Comparison of ENCODE assay signal across 8 cellular contexts in the genomic region with DNA sequence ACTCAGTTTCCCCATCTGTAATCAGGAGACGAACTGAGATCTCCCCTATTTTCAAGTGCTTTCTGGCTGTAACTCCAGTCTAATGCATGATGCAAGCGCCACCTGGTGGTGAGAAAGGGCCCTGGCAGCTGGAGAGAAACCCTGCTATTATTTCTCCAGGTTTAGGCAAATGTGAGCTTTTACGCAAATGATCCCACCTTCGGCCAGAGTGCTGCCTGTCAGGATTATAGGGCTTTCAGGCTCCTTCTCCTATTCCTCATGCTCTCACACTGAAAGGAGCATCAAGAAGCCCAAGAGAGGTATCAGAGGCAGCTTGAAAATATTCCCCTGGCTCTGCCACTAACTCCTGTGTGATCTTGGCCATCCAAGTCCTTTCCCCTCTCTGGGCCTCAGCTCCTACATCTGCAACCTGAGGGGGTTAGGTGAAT.
A peak's percentile ranks its signal among the peaks of the same experiment; 100 is the strongest.
DNase-seq lines count a peak whose midpoint lies in the region; ATAC-seq and TF ChIP-seq lines count a peak whose summit lies in the region.

No MANE protein-coding gene starts in this region.

- no peak for ATAC-seq in CD8-positive, alpha-beta T cell
- peak; percentile 48 for ATAC-seq in stimulated activated naive CD8-positive, alpha-beta T cell treated with anti-CD3 and anti-CD28 coated beads, Interleukin-15, amount 100 ng/mL, for 72 hours
- no peak for ATAC-seq in GM18907 (IDR thresholded peaks at IDR 0.05; ENCODE audit: unreplicated experiment)

- POLR2A ChIA-PET in CD8-positive, alpha-beta T cell (lab: Charles Lee), result no interaction called here

- no peaks in the 10 kb centered on the region for H3K36me3 Mint-ChIP-seq in CD8-positive, alpha-beta T cell
- no peaks in the 10 kb centered on the region for H3K36me3 Mint-ChIP-seq in neural progenitor cell

- peak; percentile 88 for TF ChIP-seq CTCF in CD8-positive, alpha-beta T cell (IDR thresholded peaks at IDR 0.05)
- TF ChIP-seq CTCF in HL-60 (IDR thresholded peaks at IDR 0.05; ENCODE audit: insufficient read depth, low read length) (peak; percentile 97), fibroblast of pulmonary artery (IDR thresholded peaks at IDR 0.05; ENCODE audit: low read length, missing control alignments) (peak; percentile 99), neural progenitor cell (IDR thresholded peaks at IDR 0.05) (peak; percentile 100)

- no peak overlapping the region for H2AFZ ChIP-seq in neural progenitor cell (replicated peaks)

- no peaks in the 10 kb centered on the region for H3K4me1 Mint-ChIP-seq in CD8-positive, alpha-beta T cell (ENCODE audit: low read depth)
- H3K4me1 Mint-ChIP-seq in neural progenitor cell, result peaks cover 12% of the 10 kb centered on the region
- no peaks in the 10 kb centered on the region for H3K4me1 Mint-ChIP-seq in stimulated activated naive CD8-positive, alpha-beta T cell treated with anti-CD3 and anti-CD28 coated beads, Interleukin-15, amount 100 ng/mL, for 72 hours

- no peaks in the 10 kb centered on the region for H3K79me2 ChIP-seq in neural progenitor cell (ENCODE audit: low read depth)

- DNase-seq in CD8-positive, alpha-beta T cell, result peak; percentile 27 to 76 (median 59)
- DNase-seq in HL-60 (ENCODE audit: low read depth in 1 of 2, low spot score in 1 of 2), result peak in 1 of 2 experiments; percentile 66
- peak; percentile 73 for DNase-seq in OCI-M1 (lab: John Stamatoyannopoulos, UW)
- peak; percentile 75 to 78 for DNase-seq in activated T-cell treated with anti-CD3 and anti-CD28 coated beads, Interleukin-2, amount 50 U/mL, for 48 hours
- peak; percentile 67 for DNase-seq in fibroblast of pulmonary artery (ENCODE audit: low read depth)
- peak; percentile 89 for DNase-seq in neural progenitor cell (ENCODE audit: low spot score)
- peak; percentile 58 to 59 for DNase-seq in stimulated activated naive CD8-positive, alpha-beta T cell treated with anti-CD3 and anti-CD28 coated beads, Interleukin-15, amount 100 ng/mL, for 72 hours

- intact Hi-C loops in CD8-positive, alpha-beta T cell (cut with DNase I, micrococcal nuclease), result loop anchor here in 1 of 2 experiments (5.0 kb wide), 2 partner anchors 427 to 567 kb away; no protein-coding TSS in a partner anchor

- no peaks in the 10 kb centered on the region for H4K20me1 ChIP-seq in neural progenitor cell (ENCODE audit: low read depth)

- no peak overlapping the region for H3K4me3 Mint-ChIP-seq in CD8-positive, alpha-beta T cell
- no peak overlapping the region for H3K4me3 Mint-ChIP-seq in neural progenitor cell
- H3K4me3 Mint-ChIP-seq in stimulated activated naive CD8-positive, alpha-beta T cell treated with anti-CD3 and anti-CD28 coated beads, Interleukin-15, amount 100 ng/mL, for 72 hours, result no peak overlapping the region

- no peak overlapping the region for H3K27ac ChIP-seq in CD8-positive, alpha-beta T cell (ENCODE audit: low read depth, low read length)
- H3K27ac ChIP-seq in HL-60 (replicated peaks) (no peak overlapping the region), neural progenitor cell (no peak overlapping the region)

- H3K9me3 Mint-ChIP-seq in CD8-positive, alpha-beta T cell, result no peaks in the 10 kb centered on the region
- no peaks in the 10 kb centered on the region for H3K9me3 Mint-ChIP-seq in neural progenitor cell
- H3K9me3 Mint-ChIP-seq in stimulated activated naive CD8-positive, alpha-beta T cell treated with anti-CD3 and anti-CD28 coated beads, Interleukin-15, amount 100 ng/mL, for 72 hours, result no peaks in the 10 kb centered on the region

- no peaks in the 10 kb centered on the region for H3K27me3 ChIP-seq in CD8-positive, alpha-beta T cell (ENCODE audit: insufficient read depth, low read length)
- H3K27me3 ChIP-seq in HL-60 (ENCODE audit: insufficient read depth, poor library complexity, severe bottlenecking) (no peaks in the 10 kb centered on the region), neural progenitor cell (no peaks in the 10 kb centered on the region)

- H3K9ac ChIP-seq in neural progenitor cell, result no peak overlapping the region

- peaks cover 8% of the 10 kb centered on the region for H3K27me3 Mint-ChIP-seq in CD8-positive, alpha-beta T cell (ENCODE audit: low read depth)
- peaks cover 9% of the 10 kb centered on the region for H3K27me3 Mint-ChIP-seq in neural progenitor cell (ENCODE audit: insufficient read depth, low read depth)
- H3K27me3 Mint-ChIP-seq in stimulated activated naive CD8-positive, alpha-beta T cell treated with anti-CD3 and anti-CD28 coated beads, Interleukin-15, amount 100 ng/mL, for 72 hours, result peaks cover 12% of the 10 kb centered on the region

- no peak overlapping the region for H3K4me2 ChIP-seq in neural progenitor cell

- no peak overlapping the region for H3K27ac Mint-ChIP-seq in CD8-positive, alpha-beta T cell
- no peak overlapping the region for H3K27ac Mint-ChIP-seq in neural progenitor cell
- no peak overlapping the region for H3K27ac Mint-ChIP-seq in stimulated activated naive CD8-positive, alpha-beta T cell treated with anti-CD3 and anti-CD28 coated beads, Interleukin-15, amount 100 ng/mL, for 72 hours

- H3K36me3 ChIP-seq in CD8-positive, alpha-beta T cell (ENCODE audit: insufficient read depth, low read length), result no peaks in the 10 kb centered on the region
- H3K36me3 ChIP-seq in neural progenitor cell, result no peaks in the 10 kb centered on the region

- no peaks in the 10 kb centered on the region for H3F3A ChIP-seq in neural progenitor cell (ENCODE audit: low read depth)

- no peak overlapping the region for H3K4me3 ChIP-seq in CD8-positive, alpha-beta T cell (ENCODE audit: low read depth, low read length)
- no peak overlapping the region for H3K4me3 ChIP-seq in HL-60 (replicated peaks; ENCODE audit: insufficient read depth, low read length)
- H3K4me3 ChIP-seq in fibroblast of pulmonary artery (replicated peaks; ENCODE audit: low read depth, low read length), result no peak overlapping the region
- no peak overlapping the region for H3K4me3 ChIP-seq in neural progenitor cell

- no peaks in the 10 kb centered on the region for H3K4me1 ChIP-seq in CD8-positive, alpha-beta T cell (ENCODE audit: insufficient read depth, low read length)
- H3K4me1 ChIP-seq in neural progenitor cell, result no peaks in the 10 kb centered on the region

- no peaks in the 10 kb centered on the region for H3K9me3 ChIP-seq in CD8-positive, alpha-beta T cell (ENCODE audit: low read length)
- no peaks in the 10 kb centered on the region for H3K9me3 ChIP-seq in neural progenitor cell (ENCODE audit: low read depth)

- CTCF ChIA-PET in CD8-positive, alpha-beta T cell (lab: Charles Lee), result interaction anchor here (0.8 to 2.3 kb wide), 25 partner anchors 8 to 426 kb away, joined by 3 to 23 read pairs (median 4); no protein-coding TSS in a partner anchor
